In genomic region chr7:106659963-106660861, GRCh38 we compare ENCODE assay signal across 8 cellular contexts. TPM values are rescaled to one million over a fixed set of nuclear protein-coding genes. Genes with fewer than 3 reads are reported as not detected.
A peak's percentile ranks its signal among the peaks of the same experiment; 100 is the strongest.
DNase-seq lines count a peak whose midpoint lies in the region; ATAC-seq and TF ChIP-seq lines count a peak whose summit lies in the region.

No MANE protein-coding gene starts in this region.

- peaks cover 18% of the 10 kb centered on the region for H3K4me1 Mint-ChIP-seq in nephron progenitor cell
- H3K4me1 Mint-ChIP-seq in stimulated activated naive CD8-positive, alpha-beta T cell treated with anti-CD3 and anti-CD28 coated beads, Interleukin-15, amount 100 ng/mL, for 72 hours, result peaks cover 30% of the 10 kb centered on the region

- no peaks in the 10 kb centered on the region for H3K9me3 Mint-ChIP-seq in nephron progenitor cell
- H3K9me3 Mint-ChIP-seq in stimulated activated naive CD8-positive, alpha-beta T cell treated with anti-CD3 and anti-CD28 coated beads, Interleukin-15, amount 100 ng/mL, for 72 hours, result peaks cover 4 to 8% of the 10 kb centered on the region in 2 donors

- peak overlapping the region; percentile 67 for H3K4me3 ChIP-seq in HL-60 (replicated peaks; ENCODE audit: insufficient read depth, low read length)

- peak overlapping the region; percentile 67 for H3K27ac ChIP-seq in HL-60 (replicated peaks)

- no peaks in the 10 kb centered on the region for H3K27me3 ChIP-seq in HL-60 (ENCODE audit: insufficient read depth, poor library complexity, severe bottlenecking)

- H3K4me3 Mint-ChIP-seq in nephron progenitor cell, result peak overlapping the region; percentile 90
- H3K4me3 Mint-ChIP-seq in stimulated activated naive CD8-positive, alpha-beta T cell treated with anti-CD3 and anti-CD28 coated beads, Interleukin-15, amount 100 ng/mL, for 72 hours, result peak overlapping the region; percentile 83 to 86

- H3K36me3 Mint-ChIP-seq in nephron progenitor cell (ENCODE audit: low read depth), result no peaks in the 10 kb centered on the region

- H3K27ac Mint-ChIP-seq in nephron progenitor cell, result no peak overlapping the region
- H3K27ac Mint-ChIP-seq in stimulated activated naive CD8-positive, alpha-beta T cell treated with anti-CD3 and anti-CD28 coated beads, Interleukin-15, amount 100 ng/mL, for 72 hours, result peak overlapping the region; percentile 90 to 99

- peak; percentile 55 for ATAC-seq in GM19463 (IDR thresholded peaks at IDR 0.05; ENCODE audit: unreplicated experiment)
- ATAC-seq in stimulated activated naive CD8-positive, alpha-beta T cell treated with anti-CD3 and anti-CD28 coated beads, Interleukin-15, amount 100 ng/mL, for 72 hours, result peak; percentile 82

- TF ChIP-seq CTCF in HL-60 (IDR thresholded peaks at IDR 0.05; ENCODE audit: insufficient read depth, low read length) (peak; percentile 92), nephron progenitor cell (IDR thresholded peaks at IDR 0.05) (peak; percentile 73)

- H3K27me3 Mint-ChIP-seq in nephron progenitor cell (ENCODE audit: low read depth, poor library complexity), result no peaks in the 10 kb centered on the region
- H3K27me3 Mint-ChIP-seq in stimulated activated naive CD8-positive, alpha-beta T cell treated with anti-CD3 and anti-CD28 coated beads, Interleukin-15, amount 100 ng/mL, for 72 hours, result no peaks in the 10 kb centered on the region

- DNase-seq in D341Med (ENCODE audit: low spot score) (peak; percentile 90), HL-60 (ENCODE audit: low read depth in 1 of 2, low spot score in 1 of 2) (peak; percentile 57 to 88), activated T-helper 1 cell treated with Interleukin-2 at 50 U/mL for 16 hours (ENCODE audit: low read depth) (peak; percentile 66), fibroblast of peridontal ligament (ENCODE audit: extremely low read depth) (peak; percentile 70), nephron progenitor cell (peak; percentile 81)
- DNase-seq in stimulated activated naive CD8-positive, alpha-beta T cell treated with anti-CD3 and anti-CD28 coated beads, Interleukin-15, amount 100 ng/mL, for 72 hours, result peak; percentile 87 to 91

TF ChIP-seq in PFSK-1, 5 proteins besides CTCF, POLR2A, EP300 and RAD21:
- TF ChIP-seq REST (IDR thresholded peaks at IDR 0.05; ENCODE audit: insufficient read depth in 1 of 2, low read depth in 2 of 2, low read length in 2 of 2) (no peak), FOXP2 (optimal IDR thresholded peaks at IDR 0.05; ENCODE audit: borderline replicate concordance, extremely low read depth, extremely low read length, insufficient read depth) (peak; percentile 46), POLR2AphosphoS5 (IDR thresholded peaks at IDR 0.05; ENCODE audit: low read depth, low read length) (no peak; the same call in 1 of the 2 replicates), TAF1 (IDR thresholded peaks at IDR 0.05; ENCODE audit: borderline replicate concordance, insufficient read depth, low read length) (no peak), SIN3A (IDR thresholded peaks at IDR 0.05; ENCODE audit: borderline replicate concordance, insufficient read depth, low read length) (0 out of 2 replicates have a peak, but pooled peaks have one; percentile 56)

RNA-seq across cellular contexts. Expression of gene CCDC71L, which starts 0.7 kb away (rescaled TPM):
- polyA plus RNA-seq in PFSK-1 (2012; ENCODE audit: insufficient read length, low read depth), result 38.6 TPM

Comparison
In these comparisons a context has a peak if more than half of its experiments do, and no peak if none do; other contexts are left out.
1. Peak in every context shown above with its lines: DNase-seq, ATAC-seq, H3K4me3 ChIP-seq and H3K27ac ChIP-seq.